ENCODE assay signal across 26 cellular contexts in the genomic region with DNA sequence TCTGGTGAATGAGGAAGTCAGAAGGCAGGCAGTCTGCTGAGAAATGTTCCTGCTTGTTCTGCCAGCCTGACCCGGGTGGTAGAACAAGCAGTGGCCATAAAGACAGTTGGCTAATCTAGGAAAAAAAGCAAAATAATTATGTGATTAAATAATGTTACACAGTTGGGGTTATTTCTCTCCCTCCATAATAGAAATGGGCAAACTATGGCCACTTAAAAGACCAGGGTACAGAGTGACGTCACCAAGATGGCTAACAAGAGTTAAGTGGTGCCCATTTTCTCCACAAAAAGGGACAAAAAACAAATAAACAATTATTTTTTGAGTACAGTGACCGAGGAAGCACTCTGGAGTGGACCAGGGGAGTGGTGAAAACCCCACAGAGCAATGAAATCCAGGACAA. TPM values are rescaled to one million over a fixed set of nuclear protein-coding genes. Genes with fewer than 3 reads are reported as not detected.
"Had no signal": no experiment of that assay in that cellular context is flagged by ENCODE, and none has a peak within 500 bp of the region (broad histone marks: within the 10 kb centered on the region; RNA-seq: fewer than 3 reads in every experiment).

No MANE protein-coding gene starts in this region.

- H3K4me1 ChIP-seq: SJSA1 had no signal

- H3K4me3 ChIP-seq: SJSA1, SK-N-MC had no signal

- FAIRE-seq: HTR-8/SVneo, RCC 7860 had no signal

- H3K27ac ChIP-seq: HL-60, SJSA1, SK-N-MC had no signal

- DNase-seq: KBM-7, MV-4-11, NCI-H1048, NCI-H1105, NCI-H1417, NCI-H1436 treated with DMSO at 0.1 percent for 48 hours, NCI-H1694, NCI-H187 treated with DMSO at 0.1 percent for 48 hours, NCI-H2029 treated with DMSO at 0.1 percent for 48 hours, NCI-H2171 treated with DMSO at 0.1 percent for 48 hours, NCI-H345, NCI-H446 treated with DMSO at 0.1 percent for 48 hours, NCI-H510A treated with DMSO at 0.1 percent for 48 hours, NCI-H526, NCI-H774, Right ventricle myocardium superior, RPMI8226, SIG-M5 had no signal

- H3K27me3 ChIP-seq: SJSA1 had no signal

- H3K36me3 ChIP-seq: SJSA1 had no signal

- H3K9me3 ChIP-seq: SJSA1 had no signal

RNA-seq across cellular contexts. Expression of a gene that starts 16.1 kb away (rescaled TPM):
- total RNA-seq: LHCN-M2, MCF 10A, OCI-LY7, Right ventricle myocardium superior, SJSA1 had no signal
